ENCODE assay signal across 8 cellular contexts in the genomic region with DNA sequence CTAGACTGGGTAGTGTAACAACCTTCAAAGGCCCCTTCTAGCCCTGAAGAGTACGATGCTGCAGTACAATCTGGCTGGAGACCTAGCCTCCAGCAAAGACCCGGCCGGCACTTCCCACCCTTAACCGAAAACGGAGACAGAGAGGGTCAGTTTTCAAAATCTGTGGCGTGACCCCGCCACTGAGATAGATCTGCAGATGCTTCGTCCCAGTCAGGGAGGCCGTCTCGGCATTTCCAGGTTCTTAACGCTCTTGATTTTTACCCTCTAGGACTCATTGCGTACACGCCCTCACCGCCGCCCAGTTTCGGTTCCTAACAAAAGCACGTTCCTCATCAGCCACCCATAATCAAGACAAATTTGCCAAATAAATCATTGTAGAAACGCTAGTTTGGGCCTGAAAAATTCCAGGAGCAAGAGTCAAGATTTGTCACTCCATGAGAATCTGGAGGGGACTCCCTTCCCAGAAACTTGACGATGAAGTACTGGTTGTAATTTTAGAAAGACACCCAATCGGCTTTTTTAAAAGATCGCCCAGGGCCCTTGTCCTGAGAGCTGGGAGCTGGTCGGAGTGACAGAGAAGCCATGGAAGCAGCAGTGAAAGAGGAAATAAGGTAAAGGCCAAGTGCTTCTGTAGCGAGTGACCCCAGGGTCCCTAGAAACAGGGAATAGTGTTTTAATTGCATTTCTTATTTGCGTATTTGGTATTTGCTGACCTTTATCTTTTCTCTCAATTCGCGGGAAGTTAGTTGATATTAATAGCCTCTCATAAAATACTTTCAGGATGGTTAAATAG. TPM values are rescaled to one million over a fixed set of nuclear protein-coding genes. Genes with fewer than 3 reads are reported as not detected.
DNase-seq lines count a peak whose midpoint lies in the region; ATAC-seq and TF ChIP-seq lines count a peak whose summit lies in the region.

No MANE protein-coding gene starts in this region.

- ATAC-seq in CD4-positive, CD25-positive, alpha-beta regulatory T cell (ENCODE audit: low read depth in 2 of 2): peak; percentile 29 to 33
- ATAC-seq in GM21390 (IDR thresholded peaks at IDR 0.05; ENCODE audit: unreplicated experiment) (peak; percentile 27), right cardiac atrium (peak; percentile 47 to 57)

- no peaks in the 10 kb centered on the region for H3K27me3 ChIP-seq in CD4-positive, CD25-positive, alpha-beta regulatory T cell (ENCODE audit: control insufficient read depth, insufficient read depth, low read length)
- H3K27me3 ChIP-seq in right cardiac atrium (ENCODE audit: control insufficient read depth, insufficient read depth) (no peaks in the 10 kb centered on the region), rectal smooth muscle tissue (ENCODE audit: control insufficient read depth, insufficient read depth, low read length) (no peaks in the 10 kb centered on the region), vagina (no peaks in the 10 kb centered on the region)

- peaks cover 6% of the 10 kb centered on the region for H3K36me3 Mint-ChIP-seq in CD4-positive, CD25-positive, alpha-beta regulatory T cell
- H3K36me3 Mint-ChIP-seq in T-helper 1 cell treated with Interleukin-12 subunit alpha and Interleukin-12 subunit beta and Interleukin-4 antibody, amounts not matched to agents 30 μg/mL and 1 μg/mL, for 36 hours (ENCODE audit: low read depth): peaks cover 21% of the 10 kb centered on the region

- H3K27ac ChIP-seq in CD4-positive, CD25-positive, alpha-beta regulatory T cell (ENCODE audit: insufficient read depth, low read length, poor library complexity, severe bottlenecking): peak overlapping the region; percentile 94
- H3K27ac ChIP-seq in right cardiac atrium (ENCODE audit: low read length) (peak overlapping the region; percentile 100), rectal smooth muscle tissue (ENCODE audit: low read depth, low read length) (peak overlapping the region; percentile 97), vagina (peak overlapping the region; percentile 94)

- peak; percentile 28 to 85 (median 69) for DNase-seq in CD4-positive, CD25-positive, alpha-beta regulatory T cell
- DNase-seq in KG1 (lab: John Stamatoyannopoulos, UW): peak; percentile 66
- DNase-seq in anterior cingulate cortex (lab: John Stamatoyannopoulos, UW): peak in 41 of 58 donors; percentile 20 to 82 (median 55)
- DNase-seq in right cardiac atrium: peak; percentile 69 to 87 (median 81)
- DNase-seq in vagina (ENCODE audit: extremely low spot score in 2 of 2): no peak

- H3K9me3 Mint-ChIP-seq in CD4-positive, CD25-positive, alpha-beta regulatory T cell: no peaks in the 10 kb centered on the region
- H3K9me3 Mint-ChIP-seq in T-helper 1 cell treated with Interleukin-12 subunit alpha and Interleukin-12 subunit beta and Interleukin-4 antibody, amounts not matched to agents 30 μg/mL and 1 μg/mL, for 36 hours: no peaks in the 10 kb centered on the region

- peaks cover 27 to 66% (median 45%) of the 10 kb centered on the region in 4 donors for H3K4me1 Mint-ChIP-seq in CD4-positive, CD25-positive, alpha-beta regulatory T cell
- peaks cover 49% of the 10 kb centered on the region for H3K4me1 Mint-ChIP-seq in T-helper 1 cell treated with Interleukin-12 subunit alpha and Interleukin-12 subunit beta and Interleukin-4 antibody, amounts not matched to agents 30 μg/mL and 1 μg/mL, for 36 hours (ENCODE audit: low read depth)

- no peaks in the 10 kb centered on the region for H3K9me3 ChIP-seq in CD4-positive, CD25-positive, alpha-beta regulatory T cell (ENCODE audit: control insufficient read depth in 2 of 2, low read length in 2 of 2)
- H3K9me3 ChIP-seq in right cardiac atrium (ENCODE audit: control insufficient read depth, low read length) (no peaks in the 10 kb centered on the region), vagina (no peaks in the 10 kb centered on the region)

- H3K36me3 ChIP-seq in CD4-positive, CD25-positive, alpha-beta regulatory T cell (ENCODE audit: control insufficient read depth, insufficient read depth, low read length): peaks cover 5% of the 10 kb centered on the region
- H3K36me3 ChIP-seq in rectal smooth muscle tissue (ENCODE audit: control insufficient read depth, insufficient read depth, low read length) (no peaks in the 10 kb centered on the region), vagina (peaks cover 0 to 6% of the 10 kb centered on the region in 2 donors)

- intact Hi-C loops in right cardiac atrium (cut with DNase I) (no loop called here), vagina (cut with DNase I) (no loop called here)

- peak overlapping the region; percentile 88 for H3K9ac ChIP-seq in rectal smooth muscle tissue (ENCODE audit: low read length)

- peak overlapping the region; percentile 95 for H3K4me3 ChIP-seq in CD4-positive, CD25-positive, alpha-beta regulatory T cell (ENCODE audit: low read depth, low read length)
- H3K4me3 ChIP-seq in right cardiac atrium (ENCODE audit: low read length) (peak overlapping the region; percentile 77), rectal smooth muscle tissue (ENCODE audit: low read length) (peak overlapping the region; percentile 100), vagina (peak overlapping the region; percentile 64 to 71)

- H3K27ac Mint-ChIP-seq in CD4-positive, CD25-positive, alpha-beta regulatory T cell: peak overlapping the region; percentile 99 to 100 (median 99)
- H3K27ac Mint-ChIP-seq in T-helper 1 cell treated with Interleukin-12 subunit alpha and Interleukin-12 subunit beta and Interleukin-4 antibody, amounts not matched to agents 30 μg/mL and 1 μg/mL, for 36 hours: peak overlapping the region; percentile 99

- 2% methylated on average over 26 of the region's 26 CpGs for WGBS in right cardiac atrium

- peaks cover 4% of the 10 kb centered on the region for H3K27me3 Mint-ChIP-seq in CD4-positive, CD25-positive, alpha-beta regulatory T cell
- H3K27me3 Mint-ChIP-seq in T-helper 1 cell treated with Interleukin-12 subunit alpha and Interleukin-12 subunit beta and Interleukin-4 antibody, amounts not matched to agents 30 μg/mL and 1 μg/mL, for 36 hours (ENCODE audit: low read depth): no peaks in the 10 kb centered on the region

- no peak for TF ChIP-seq CTCF in vagina (IDR thresholded peaks at IDR 0.05)

- peaks cover 49% of the 10 kb centered on the region for H3K4me1 ChIP-seq in CD4-positive, CD25-positive, alpha-beta regulatory T cell (ENCODE audit: control insufficient read depth, insufficient read depth, low read length, poor library complexity, severe bottlenecking)
- H3K4me1 ChIP-seq in right cardiac atrium (ENCODE audit: control insufficient read depth, insufficient read depth, low read length): no peaks in the 10 kb centered on the region
- H3K4me1 ChIP-seq in rectal smooth muscle tissue (ENCODE audit: control insufficient read depth, insufficient read depth, low read length): peaks cover 18% of the 10 kb centered on the region
- H3K4me1 ChIP-seq in vagina: peaks cover 48% of the 10 kb centered on the region

- TF ChIP-seq POLR2A in vagina (IDR thresholded peaks at IDR 0.05): no peak

- peak overlapping the region; percentile 94 to 100 (median 99) for H3K4me3 Mint-ChIP-seq in CD4-positive, CD25-positive, alpha-beta regulatory T cell
- H3K4me3 Mint-ChIP-seq in T-helper 1 cell treated with Interleukin-12 subunit alpha and Interleukin-12 subunit beta and Interleukin-4 antibody, amounts not matched to agents 30 μg/mL and 1 μg/mL, for 36 hours: peak overlapping the region; percentile 99

RNA-seq across cellular contexts. Expression of a gene that starts 0.9 kb away (rescaled TPM):
- 75.0 TPM for total RNA-seq in CD4-positive, CD25-positive, alpha-beta regulatory T cell
- polyA plus RNA-seq in CD4-positive, CD25-positive, alpha-beta regulatory T cell: 10 to 100 TPM; 60.8 to 82.1 (median 67.1) TPM
- total RNA-seq in right cardiac atrium (10 to 100 TPM; 20.5 to 33.6 (median 23.2) TPM), vagina (45.2 TPM)
- 13.6 TPM for polyA plus RNA-seq in right cardiac atrium

RNA-seq across cellular contexts. Expression of a gene that starts 1.1 kb away (rescaled TPM):
- total RNA-seq in CD4-positive, CD25-positive, alpha-beta regulatory T cell: 33.8 TPM
- 10 to 100 TPM; 10.2 to 15.0 (median 14.0) TPM for polyA plus RNA-seq in CD4-positive, CD25-positive, alpha-beta regulatory T cell
- 10 to 100 TPM; 19.1 to 24.3 (median 21.3) TPM for total RNA-seq in right cardiac atrium
- polyA plus RNA-seq in right cardiac atrium: 7.4 TPM
- total RNA-seq in vagina: 23.1 TPM

Comparison
In these comparisons a context has a peak if more than half of its experiments do, and no peak if none do; other contexts are left out.
1. DNase-seq: peak in CD4-positive, CD25-positive, alpha-beta regulatory T cell (3 of 3), KG1 (single experiment), anterior cingulate cortex (41 of 58) and right cardiac atrium (3 of 3); none in vagina (0 of 2).
2. Peak in every context shown above with its lines, with median percentiles within 50 percentile points of each other: ATAC-seq, H3K27ac ChIP-seq and H3K4me3 ChIP-seq.